ENCODE assay signal across 24 cellular contexts in genomic region chr4:175330236-175330635, GRCh38.
DNase-seq lines count a peak whose midpoint lies in the region; ATAC-seq and TF ChIP-seq lines count a peak whose summit lies in the region.
"Had no signal": no experiment of that assay in that cellular context is flagged by ENCODE, and none has a peak within 500 bp of the region (broad histone marks: within the 10 kb centered on the region; RNA-seq: fewer than 3 reads in every experiment).

No MANE protein-coding gene starts in this region.

- H3K4me2 ChIP-seq in PC-9 (no peak overlapping the region), fibroblast of lung (ENCODE audit: extremely low read depth, insufficient read depth, low read length) (no peak overlapping the region)
- H3K4me2 ChIP-seq: BLaER1 treated with 17β-estradiol and CSF1 and Interleukin-3, amounts not matched to agents 10 nM and 100 nM had no signal

- TSS peak; percentile 30 for BruUV-seq in PC-9 (replicated peaks; lab: Mats Ljungman, UMichigan)

- H3K9me3 ChIP-seq in PC-9 (ENCODE audit: insufficient read depth, low read depth), result no peaks in the 10 kb centered on the region
- no peaks in the 10 kb centered on the region for H3K9me3 ChIP-seq in fibroblast of lung (ENCODE audit: control insufficient read depth, insufficient read depth, low read depth, low read length)
- H3K9me3 ChIP-seq in testis, result no peaks in the 10 kb centered on the region
- H3K9me3 ChIP-seq: BLaER1 treated with 17β-estradiol and CSF1 and Interleukin-3, amounts not matched to agents 10 nM and 100 nM; ovary had no signal

- H3K27ac ChIP-seq in PC-9 (peak overlapping the region; percentile 51), fibroblast of lung (ENCODE audit: insufficient read depth, low read length) (no peak overlapping the region), testis (no peak overlapping the region)
- H3K27ac ChIP-seq: BLaER1 treated with 17β-estradiol and CSF1 and Interleukin-3, amounts not matched to agents 10 nM and 100 nM; ovary had no signal

- no peaks in the 10 kb centered on the region for H4K20me1 ChIP-seq in PC-9 (ENCODE audit: insufficient read depth)
- H4K20me1 ChIP-seq in fibroblast of lung (ENCODE audit: control insufficient read depth, extremely low read depth, insufficient read depth, low read length), result no peaks in the 10 kb centered on the region
- H4K20me1 ChIP-seq: BLaER1 treated with 17β-estradiol and CSF1 and Interleukin-3, amounts not matched to agents 10 nM and 100 nM had no signal

- TF ChIP-seq CTCF in PC-9 (conservative IDR thresholded peaks at IDR 0.05), result no peak
- TF ChIP-seq CTCF in fibroblast of lung (conservative IDR thresholded peaks at IDR 0.05 in 1 of 2, IDR thresholded peaks at IDR 0.05 in 1 of 2; ENCODE audit: low read depth in 1 of 2, low read length in 2 of 2), result no peak
- TF ChIP-seq CTCF in testis (IDR thresholded peaks at IDR 0.05), result no peak

- H3K9ac ChIP-seq in fibroblast of lung (ENCODE audit: insufficient read depth, low read length), result no peak overlapping the region
- H3K9ac ChIP-seq: BLaER1 treated with 17β-estradiol and CSF1 and Interleukin-3, amounts not matched to agents 10 nM and 100 nM had no signal

- H3K36me3 ChIP-seq in PC-9 (ENCODE audit: low read depth) (no peaks in the 10 kb centered on the region), fibroblast of lung (ENCODE audit: control insufficient read depth, insufficient read depth, low read length) (no peaks in the 10 kb centered on the region), testis (ENCODE audit: low read depth, missing control alignments) (no peaks in the 10 kb centered on the region)
- H3K36me3 ChIP-seq: BLaER1 treated with 17β-estradiol and CSF1 and Interleukin-3, amounts not matched to agents 10 nM and 100 nM; ovary had no signal

- WGBS in testis, 2 donors, result 92 to 95% methylated on average over 2 of the region's 2 CpGs

- H3K27me3 ChIP-seq in PC-9 (ENCODE audit: insufficient read depth, low read depth) (no peaks in the 10 kb centered on the region), fibroblast of lung (ENCODE audit: control insufficient read depth, insufficient read depth, low read length) (no peaks in the 10 kb centered on the region), testis (no peaks in the 10 kb centered on the region)
- H3K27me3 ChIP-seq: BLaER1 treated with 17β-estradiol and CSF1 and Interleukin-3, amounts not matched to agents 10 nM and 100 nM; ovary had no signal

- H2AFZ ChIP-seq in PC-9 (no peak overlapping the region), fibroblast of lung (ENCODE audit: low read length) (no peak overlapping the region)

- intact Hi-C loops in PC-9 (cut with micrococcal nuclease; ENCODE audit: unreplicated experiment), result no loop called here
- intact Hi-C loops in testis (cut with DNase I; ENCODE audit: low total_unique reads), result no loop called here

- CTCF ChIA-PET in PC-9 (lab: Charles Lee), result no interaction called here

- H3F3A ChIP-seq in PC-9 (ENCODE audit: insufficient read depth, low read depth), result no peaks in the 10 kb centered on the region

- H3K4me1 ChIP-seq in PC-9 (replicated peaks; ENCODE audit: insufficient read depth) (0 out of 2 replicates have a peak, but pooled peaks cover 8% of the 10 kb centered on the region), fibroblast of lung (ENCODE audit: control insufficient read depth, extremely low read depth, insufficient read depth, low read length) (no peaks in the 10 kb centered on the region), testis (peaks cover 14% of the 10 kb centered on the region)
- H3K4me1 ChIP-seq: BLaER1 treated with 17β-estradiol and CSF1 and Interleukin-3, amounts not matched to agents 10 nM and 100 nM had no signal

- H3K79me2 ChIP-seq in PC-9 (ENCODE audit: low read depth) (no peaks in the 10 kb centered on the region), fibroblast of lung (ENCODE audit: control insufficient read depth, insufficient read depth, low read length) (no peaks in the 10 kb centered on the region)

- POLR2A ChIA-PET in PC-9 (lab: Charles Lee; ENCODE audit: unreplicated experiment), result no interaction called here

- H3K9me2 ChIP-seq in PC-9 (ENCODE audit: insufficient read depth), result no peaks in the 10 kb centered on the region

- H3K4me3 ChIP-seq in PC-9 (no peak overlapping the region), fibroblast of lung (replicated peaks in 1 of 4; ENCODE audit: control extremely low read depth in 1 of 4, insufficient read depth in 1 of 4, low read depth in 3 of 4, low read length in 4 of 4) (no peak overlapping the region), testis (no peak overlapping the region)
- H3K4me3 ChIP-seq: BLaER1 treated with 17β-estradiol and CSF1 and Interleukin-3, amounts not matched to agents 10 nM and 100 nM; ovary had no signal

- TF ChIP-seq POLR2A in testis (IDR thresholded peaks at IDR 0.05), result no peak

- DNase-seq in ELR (ENCODE audit: low read depth), result peak; percentile 33
- DNase-seq in PC-9, result no peak
- DNase-seq in fibroblast of lung (ENCODE audit: low read depth in 2 of 2), result peak; percentile 20
- DNase-seq in testis, result peak; percentile 15
- DNase-seq in activated gamma-delta T cell (lab: John Stamatoyannopoulos, UW), result no peak
- DNase-seq: activated CD4-positive, alpha-beta T cell treated with anti-CD3 and anti-CD28 coated beads, Interleukin-2, amount 10 ng/mL, durations not matched to agents 7 days and 5 days; activated effector memory CD4-positive, alpha-beta T cell treated with anti-CD3 and anti-CD28 coated beads, Interleukin-2, amount 50 U/mL, for 16 hours; activated naive CD8-positive, alpha-beta T cell treated with anti-CD3 and anti-CD28 coated beads for 36 hours; dermis blood vessel endothelial cell; endodermal cell; hypothalamus; immature natural killer cell; left colon; ovary; small intestine; stimulated activated CD4-positive, alpha-beta T cell treated with anti-CD3 and anti-CD28 coated beads, Interleukin-1b, Interleukin-23, amount 100 ng/mL, for 48 hours; stimulated activated naive CD8-positive, alpha-beta T cell treated with anti-CD3 and anti-CD28 coated beads, Interleukin-15, amount 100 ng/mL, for 72 hours; T-cell had no signal

- no peak for ATAC-seq in HG03095 (IDR thresholded peaks at IDR 0.05; ENCODE audit: unreplicated experiment)
- no peak for ATAC-seq in GM19324 (IDR thresholded peaks at IDR 0.05; ENCODE audit: low FRiP score, unreplicated experiment)
- ATAC-seq: esophagus mucosa; HCT116; left colon; stimulated activated naive CD8-positive, alpha-beta T cell treated with anti-CD3 and anti-CD28 coated beads, Interleukin-15, amount 100 ng/mL, for 72 hours; T-cell; WTC11 had no signal

Comparison
In these comparisons a context has a peak if more than half of its experiments do, and no peak if none do; other contexts are left out.
1. DNase-seq: peak in ELR (single experiment), fibroblast of lung (2 of 2) and testis (single experiment); none in PC-9 (0 of 2) and activated gamma-delta T cell (single experiment).